ENCODE assay signal across 10 cellular contexts in the genomic region with DNA sequence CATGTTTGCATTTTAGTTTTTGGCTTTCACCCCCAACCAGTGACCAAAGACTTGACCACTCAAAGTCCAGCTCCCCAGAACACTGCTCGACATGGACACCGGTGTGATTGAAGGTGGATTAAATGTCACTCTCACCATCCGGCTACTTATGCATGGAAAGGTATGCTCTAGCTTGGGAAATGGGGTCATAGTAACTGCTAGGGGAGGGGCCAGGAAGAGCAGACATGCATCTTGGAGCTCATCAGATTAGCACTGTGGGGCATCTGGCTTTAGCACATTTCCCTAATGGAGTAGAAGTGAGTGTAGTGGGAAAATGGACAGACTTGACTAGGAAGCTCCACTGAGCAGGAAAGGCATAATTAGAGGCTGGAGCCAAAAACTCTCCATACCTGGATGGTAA. TPM values are rescaled to one million over a fixed set of nuclear protein-coding genes. Genes with fewer than 3 reads are reported as not detected.
DNase-seq lines count a peak whose midpoint lies in the region; ATAC-seq, FAIRE-seq and TF ChIP-seq lines count a peak whose summit lies in the region.
"Had no signal": no experiment of that assay in that cellular context is flagged by ENCODE, and none has a peak within 500 bp of the region (broad histone marks: within the 10 kb centered on the region; RNA-seq: fewer than 3 reads in every experiment).

No MANE protein-coding gene starts in this region.

- H3K36me3 Mint-ChIP-seq in WTC11 = peaks cover 65% of the 10 kb centered on the region
- peaks cover 35 to 62% of the 10 kb centered on the region in 2 donors for H3K36me3 Mint-ChIP-seq in stimulated activated naive B cell treated with anti-CD40 and anti-IgM and Interleukin-4, amounts not matched to agents 10 μg/mL and 1 μg/mL and 100 μg/mL, for 72 hours

- no peaks in the 10 kb centered on the region for H3K9me3 Mint-ChIP-seq in WTC11
- H3K9me3 Mint-ChIP-seq in stimulated activated naive B cell treated with anti-CD40 and anti-IgM and Interleukin-4, amounts not matched to agents 10 μg/mL and 1 μg/mL and 100 μg/mL, for 72 hours = no peaks in the 10 kb centered on the region

- no peaks in the 10 kb centered on the region for H3K27me3 Mint-ChIP-seq in WTC11 (ENCODE audit: low read depth)
- H3K27me3 Mint-ChIP-seq in stimulated activated naive B cell treated with anti-CD40 and anti-IgM and Interleukin-4, amounts not matched to agents 10 μg/mL and 1 μg/mL and 100 μg/mL, for 72 hours = no peaks in the 10 kb centered on the region

- H3K27ac Mint-ChIP-seq in WTC11 = peak overlapping the region; percentile 92
- peak overlapping the region; percentile 27 for H3K27ac Mint-ChIP-seq in stimulated activated naive B cell treated with anti-CD40 and anti-IgM and Interleukin-4, amounts not matched to agents 10 μg/mL and 1 μg/mL and 100 μg/mL, for 72 hours

- no peak for TF ChIP-seq CTCF in left ventricle myocardium inferior (IDR thresholded peaks at IDR 0.05; ENCODE audit: borderline replicate concordance)
- no peak for TF ChIP-seq CTCF in WTC11 (IDR thresholded peaks at IDR 0.05)
- no peak for TF ChIP-seq CTCF in fibroblast of the aortic adventitia (IDR thresholded peaks at IDR 0.05; ENCODE audit: insufficient read depth, low read length)

- H3K27me3 ChIP-seq in left ventricle myocardium inferior (ENCODE audit: low read depth) = no peaks in the 10 kb centered on the region

- H3K4me3 Mint-ChIP-seq in WTC11 = peak overlapping the region; percentile 96
- no peak overlapping the region for H3K4me3 Mint-ChIP-seq in stimulated activated naive B cell treated with anti-CD40 and anti-IgM and Interleukin-4, amounts not matched to agents 10 μg/mL and 1 μg/mL and 100 μg/mL, for 72 hours

- no peak for FAIRE-seq in urothelium cell line (lab: Jason Lieb, UNC)

- POLR2A ChIA-PET in WTC11 (lab: Charles Lee) = interaction anchor here (1.1 to 1.6 kb wide), 3 partner anchors 11 to 46 kb away, joined by 3 to 5 read pairs (median 4); a partner anchor contains a TSS

- H3K4me3 ChIP-seq in left ventricle myocardium inferior (peak overlapping the region; percentile 77), fibroblast of the aortic adventitia (ENCODE audit: low read depth, low read length) (peak overlapping the region; percentile 76)

- ATAC-seq in WTC11 (no peak), GM21526 (IDR thresholded peaks at IDR 0.05; ENCODE audit: low FRiP score, unreplicated experiment) (no peak), GM18873 (IDR thresholded peaks at IDR 0.05; ENCODE audit: low FRiP score, unreplicated experiment) (no peak)
- no peak for ATAC-seq in stimulated activated naive B cell treated with anti-CD40 and anti-IgM and Interleukin-4, amounts not matched to agents 10 μg/mL and 1 μg/mL and 100 μg/mL, for 72 hours (replicated peaks)
- ATAC-seq: left ventricle myocardium superior had no signal

- CTCF ChIA-PET in WTC11 (lab: Charles Lee) = interaction anchor here (0.9 to 1.2 kb wide), 2 partner anchors 22 to 34 kb away, joined by 3 read pairs; no protein-coding TSS in a partner anchor

- peaks cover 56% of the 10 kb centered on the region for H3K36me3 ChIP-seq in left ventricle myocardium inferior

- peaks cover 28% of the 10 kb centered on the region for H3K4me1 Mint-ChIP-seq in WTC11
- peaks cover 16 to 34% of the 10 kb centered on the region in 2 donors for H3K4me1 Mint-ChIP-seq in stimulated activated naive B cell treated with anti-CD40 and anti-IgM and Interleukin-4, amounts not matched to agents 10 μg/mL and 1 μg/mL and 100 μg/mL, for 72 hours

- H3K27ac ChIP-seq in left ventricle myocardium inferior (replicated peaks) = peak overlapping the region; percentile 18

- H3K4me1 ChIP-seq in left ventricle myocardium inferior = peaks cover 71% of the 10 kb centered on the region

- intact Hi-C loops in left ventricle myocardium inferior (cut with micrococcal nuclease) (no loop called here), cardiac septum (cut with DNase I) (no loop called here)

- no peaks in the 10 kb centered on the region for H3K9me3 ChIP-seq in left ventricle myocardium inferior (replicated peaks)
- H3K9me3 ChIP-seq: HAP-1 had no signal

- no peak for DNase-seq in left ventricle myocardium inferior
- no peak for DNase-seq in cardiac septum (ENCODE audit: low spot score)
- DNase-seq in WTC11 (ENCODE audit: low spot score) = no peak
- DNase-seq in fibroblast of the aortic adventitia (ENCODE audit: low read depth) = no peak
- DNase-seq in stimulated activated naive B cell treated with anti-CD40 and anti-IgM and Interleukin-4, amounts not matched to agents 10 μg/mL and 1 μg/mL and 100 μg/mL, for 72 hours = no peak
- DNase-seq in urothelium cell line (ENCODE audit: low spot score) = no peak
- DNase-seq: left ventricle myocardium superior had no signal

TF ChIP-seq in WTC11, 78 proteins besides CTCF, POLR2A, EP300 and RAD21:
- no peak for TF ChIP-seq TCF7 (CRISPR knock-in tag; IDR thresholded peaks at IDR 0.05; ENCODE audit: low read depth)
- TF ChIP-seq, protein P1, sequence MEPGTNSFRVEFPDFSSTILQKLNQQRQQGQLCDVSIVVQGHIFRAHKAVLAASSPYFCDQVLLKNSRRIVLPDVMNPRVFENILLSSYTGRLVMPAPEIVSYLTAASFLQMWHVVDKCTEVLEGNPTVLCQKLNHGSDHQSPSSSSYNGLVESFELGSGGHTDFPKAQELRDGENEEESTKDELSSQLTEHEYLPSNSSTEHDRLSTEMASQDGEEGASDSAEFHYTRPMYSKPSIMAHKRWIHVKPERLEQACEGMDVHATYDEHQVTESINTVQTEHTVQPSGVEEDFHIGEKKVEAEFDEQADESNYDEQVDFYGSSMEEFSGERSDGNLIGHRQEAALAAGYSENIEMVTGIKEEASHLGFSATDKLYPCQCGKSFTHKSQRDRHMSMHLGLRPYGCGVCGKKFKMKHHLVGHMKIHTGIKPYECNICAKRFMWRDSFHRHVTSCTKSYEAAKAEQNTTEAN (CRISPR knock-in tag; IDR thresholded peaks at IDR 0.05) = no peak
- no peak for TF ChIP-seq EMX1 (CRISPR knock-in tag; IDR thresholded peaks at IDR 0.05)
- TF ChIP-seq SOX15 (CRISPR knock-in tag; IDR thresholded peaks at IDR 0.05) = no peak
- no peak for TF ChIP-seq ZNF671 (CRISPR knock-in tag; IDR thresholded peaks at IDR 0.05)

RNA-seq across cellular contexts. Expression of a gene that starts 2.8 kb away (rescaled TPM):
- total RNA-seq in left ventricle myocardium inferior (530 TPM), cardiac septum (520 TPM), WTC11 (2021) (981 to 1,004 TPM (median 984 TPM) in 3 replicates), fibroblast of the aortic adventitia (ENCODE audit: low replicate concordance) (165 and 233 TPM in 2 replicates)

RNA-seq across cellular contexts. Expression of a gene that starts 13.2 kb away (rescaled TPM):
- total RNA-seq in left ventricle myocardium inferior = 53.1 TPM
- 61.5 TPM for total RNA-seq in cardiac septum
- 150 to 187 TPM (median 155 TPM) in 3 replicates for total RNA-seq in WTC11 (2021)
- total RNA-seq in fibroblast of the aortic adventitia (ENCODE audit: low replicate concordance) = 59.5 and 60.0 TPM in 2 replicates

RNA-seq across cellular contexts. Expression of a gene that starts 31.1 kb away (rescaled TPM):
- total RNA-seq in left ventricle myocardium inferior = 0.36 TPM
- total RNA-seq in cardiac septum = 0.43 TPM
- total RNA-seq in WTC11 (2021) = not detected in 3 replicates
- not detected in 2 replicates for total RNA-seq in fibroblast of the aortic adventitia (ENCODE audit: low replicate concordance)
- total RNA-seq: left ventricle myocardium superior had no signal

RNA-seq across cellular contexts. Expression of a gene that starts 44.5 kb away (rescaled TPM):
- total RNA-seq in left ventricle myocardium inferior = 4.8 TPM
- total RNA-seq in cardiac septum = 7.0 TPM
- 23.6 to 27.9 TPM (median 25.1 TPM) in 3 replicates for total RNA-seq in WTC11 (2021)
- total RNA-seq in fibroblast of the aortic adventitia (ENCODE audit: low replicate concordance) = 32.1 and 118 TPM in 2 replicates

RNA-seq across cellular contexts. Expression of a gene that starts 46.4 kb away (rescaled TPM):
- total RNA-seq in left ventricle myocardium inferior (12.9 TPM), cardiac septum (11.6 TPM), WTC11 (2021) (69.0 to 74.0 TPM (median 69.1 TPM) in 3 replicates), fibroblast of the aortic adventitia (ENCODE audit: low replicate concordance) (32.4 and 43.9 TPM in 2 replicates)
